ENCODE assay signal across 22 cellular contexts in genomic region chr2:70728128-70728527, GRCh38. TPM values are rescaled to one million over a fixed set of nuclear protein-coding genes. Genes with fewer than 3 reads are reported as not detected.
A peak's percentile ranks its signal among the peaks of the same experiment; 100 is the strongest.
DNase-seq lines count a peak whose midpoint lies in the region; ATAC-seq, FAIRE-seq and TF ChIP-seq lines count a peak whose summit lies in the region.
"Had no signal": no experiment of that assay in that cellular context is flagged by ENCODE, and none has a peak within 500 bp of the region (broad histone marks: within the 10 kb centered on the region; RNA-seq: fewer than 3 reads in every experiment).

No MANE protein-coding gene starts in this region.

- peaks cover 7% of the 10 kb centered on the region; the same call in 1 of the 2 replicates for H3F3A ChIP-seq in GM23248 (ENCODE audit: insufficient read depth)

- TF ChIP-seq EP300 in H1 (IDR thresholded peaks at IDR 0.05; ENCODE audit: borderline replicate concordance in 1 of 2, low read depth in 2 of 2, low read length in 2 of 2): peak in 1 of 2 experiments; percentile 78; a peak in 1 of 3 replicates

- H3K4me1 ChIP-seq in GM23248 (ENCODE audit: insufficient read depth) (no peaks in the 10 kb centered on the region), HUES6 (ENCODE audit: control insufficient read depth, insufficient read depth, low read length) (peaks cover 55% of the 10 kb centered on the region), H1 (replicated peaks in 1 of 4; ENCODE audit: control insufficient read depth in 3 of 4, insufficient read depth in 4 of 4, low read length in 3 of 4) (peaks cover 28 to 58% (median 39%) of the 10 kb centered on the region in 4 experiments), lung (ENCODE audit: control insufficient read depth in 2 of 2, insufficient read depth in 2 of 2, low read length in 2 of 2) (no peaks in the 10 kb centered on the region), Peyer's patch (no peaks in the 10 kb centered on the region)
- H3K4me1 ChIP-seq: BE2C had no signal

- no peak overlapping the region for H3K4ac ChIP-seq in H1 (replicated peaks; ENCODE audit: insufficient read length, low read depth, low read length)

- peak overlapping the region; percentile 26; the same call in 1 of the 2 replicates for H3K18ac ChIP-seq in H1 (ENCODE audit: extremely low read depth, low read length)

- H3K56ac ChIP-seq in H1 (replicated peaks; ENCODE audit: insufficient read length, low read depth, low read length): no peak overlapping the region

- TF ChIP-seq POLR2A in H1 (IDR thresholded peaks at IDR 0.05; ENCODE audit: control extremely low read depth in 1 of 2, low read depth in 2 of 2, low read length in 2 of 2) (peak in 1 of 2 experiments; percentile 72; a peak in 1 of 3 replicates), Peyer's patch (IDR thresholded peaks at IDR 0.05) (no peak)

- no peak overlapping the region for H2BK120ac ChIP-seq in H1 (replicated peaks; ENCODE audit: low read depth, low read length)

- H3K27me3 ChIP-seq in GM23248 (replicated peaks; ENCODE audit: insufficient read depth) (peaks cover 12% of the 10 kb centered on the region; the same call in 1 of the 2 replicates), HUES6 (ENCODE audit: control insufficient read depth, insufficient read depth, low read length) (no peaks in the 10 kb centered on the region), H1 (replicated peaks in 1 of 4; ENCODE audit: control insufficient read depth in 3 of 4, extremely low read depth in 1 of 4, insufficient read depth in 3 of 4, low read length in 3 of 4) (no peaks in the 10 kb centered on the region), lung (ENCODE audit: control insufficient read depth, insufficient read depth) (no peaks in the 10 kb centered on the region), Peyer's patch (no peaks in the 10 kb centered on the region)
- H3K27me3 ChIP-seq: BE2C had no signal

- no peak overlapping the region for H2BK20ac ChIP-seq in H1 (ENCODE audit: low read length)

- H3K36me3 ChIP-seq in GM23248 (ENCODE audit: low read depth) (no peaks in the 10 kb centered on the region), HUES6 (ENCODE audit: control insufficient read depth, insufficient read depth, low read length) (no peaks in the 10 kb centered on the region), H1 (ENCODE audit: control insufficient read depth in 2 of 4, insufficient read depth in 4 of 4, low read length in 3 of 4) (no peaks in the 10 kb centered on the region), lung (ENCODE audit: control insufficient read depth in 2 of 2, insufficient read depth in 2 of 2, low read length in 2 of 2) (no peaks in the 10 kb centered on the region), Peyer's patch (no peaks in the 10 kb centered on the region)
- H3K36me3 ChIP-seq: BE2C had no signal

- H2AFZ ChIP-seq in GM23248: no peak overlapping the region
- H2AFZ ChIP-seq in H1 (ENCODE audit: low read length): no peak overlapping the region

- H2BK15ac ChIP-seq in H1 (ENCODE audit: low read length): no peak overlapping the region

- peak; percentile 84 for FAIRE-seq in H1 (lab: Jason Lieb, UNC)
- FAIRE-seq: GM12892, GM19239, K562 had no signal

- peak; percentile 10 for ATAC-seq in lung (ENCODE audit: insufficient read depth, low FRiP score)
- ATAC-seq: K562, Panc1 had no signal

- peak overlapping the region; percentile 53; the same call in 1 of the 2 replicates for H2BK12ac ChIP-seq in H1 (ENCODE audit: low read depth, low read length)

- peaks cover 33% of the 10 kb centered on the region for H3K79me1 ChIP-seq in H1 (ENCODE audit: low read depth, low read length)

- H3K14ac ChIP-seq in H1 (ENCODE audit: insufficient read length): no peak overlapping the region

- POLR2A ChIA-PET in H1 (lab: Charles Lee; ENCODE audit: partially characterized antibody): interaction anchor here (1.2 to 1.8 kb wide), 4 partner anchors 11 to 57 kb away, joined by 3 to 4 read pairs (median 4); no protein-coding TSS in a partner anchor

- H4K8ac ChIP-seq in H1 (ENCODE audit: extremely low read depth, insufficient read depth, low read length): no peak overlapping the region

- TF ChIP-seq CTCF in H1 (IDR thresholded peaks at IDR 0.05; ENCODE audit: control extremely low read depth in 1 of 3, insufficient read depth in 1 of 3, low read depth in 1 of 3, low read length in 3 of 3) (no peak), lung (IDR thresholded peaks at IDR 0.05; ENCODE audit: control extremely low read depth, extremely low read depth) (no peak), Peyer's patch (IDR thresholded peaks at IDR 0.05) (no peak)

- H4K5ac ChIP-seq in H1 (ENCODE audit: insufficient read length, low read depth, low read length): no peak overlapping the region

- 83 to 85% methylated on average over 7 of the region's 7 CpGs for WGBS in GM23248 (ENCODE audit: low coverage in 1 of 2, low lambda C conversion rate in 2 of 2, missing lambda C conversion rate in 2 of 2), 2 experiments
- WGBS in H1 (ENCODE audit: extremely low coverage in 1 of 2, insufficient coverage in 1 of 2, insufficient read length in 1 of 2, insufficient replicate concordance in 2 of 2, low coverage in 1 of 2, low lambda C conversion rate in 2 of 2, missing lambda C conversion rate in 1 of 2), 2 experiments: 47% methylated on average over 7 of the region's 7 CpGs; no CpG with 5 or more reads in 1 of the 2 experiments
- 75 to 77% methylated on average over 7 of the region's 7 CpGs for WGBS in lung, 2 donors

- H3K23ac ChIP-seq in H1 (ENCODE audit: insufficient read length): no peak overlapping the region

- no peak for TF ChIP-seq RAD21 in H1 (IDR thresholded peaks at IDR 0.05 in 1 of 2, conservative IDR thresholded peaks at IDR 0.05 in 1 of 2; ENCODE audit: low read depth in 2 of 2, low read length in 2 of 2)

- in situ Hi-C loops in GM23248 (cut with MboI): no loop called here

- H4K91ac ChIP-seq in H1 (replicated peaks; ENCODE audit: insufficient read length, low read length): no peak overlapping the region

- no peaks in the 10 kb centered on the region for H4K20me1 ChIP-seq in GM23248 (ENCODE audit: insufficient read depth)
- peaks cover 9 to 25% of the 10 kb centered on the region in 2 experiments for H4K20me1 ChIP-seq in H1 (replicated peaks in 1 of 2; ENCODE audit: control insufficient read depth in 1 of 2, insufficient read depth in 2 of 2, low read length in 2 of 2)

- H3K9ac ChIP-seq in GM23248 (no peak overlapping the region), HUES6 (ENCODE audit: low read length) (peak overlapping the region; percentile 65), H1 (replicated peaks in 1 of 4; ENCODE audit: extremely low read depth in 1 of 4, low read depth in 3 of 4, low read length in 3 of 4) (peak overlapping the region in 1 of 4 experiments; percentile 53; a peak in 2 of 7 replicates)

- no peak overlapping the region for H3K4me3 ChIP-seq in GM23248
- H3K4me3 ChIP-seq in HUES6 (ENCODE audit: low read depth, low read length): no peak overlapping the region
- H3K4me3 ChIP-seq in H1 (ENCODE audit: extremely low read depth in 1 of 4, insufficient read depth in 2 of 4, low read depth in 3 of 4, low read length in 4 of 4): no peak overlapping the region
- no peak overlapping the region for H3K4me3 ChIP-seq in lung
- H3K4me3 ChIP-seq in Peyer's patch: no peak overlapping the region
- H3K4me3 ChIP-seq: K562 had no signal

- H3K27ac ChIP-seq in GM23248 (no peak overlapping the region), HUES6 (ENCODE audit: low read depth, low read length) (peak overlapping the region; percentile 30; the same call in 1 of the 2 replicates), H1 (ENCODE audit: low read depth, low read length) (peak overlapping the region; percentile 41; the same call in 1 of the 2 replicates), lung (ENCODE audit: low read depth in 1 of 2, low read length in 1 of 2) (no peak overlapping the region), Peyer's patch (no peak overlapping the region)

- H3K23me2 ChIP-seq in H1 (ENCODE audit: low read depth, low read length): no peaks in the 10 kb centered on the region

- no peak overlapping the region for H2BK5ac ChIP-seq in H1 (ENCODE audit: low read depth, low read length)

- CTCF ChIA-PET in H1 (lab: Charles Lee; ENCODE audit: partially characterized antibody): interaction anchor here (0.8 to 1.8 kb wide), 6 partner anchors 16 to 48 kb away, joined by 3 to 7 read pairs (median 4); no protein-coding TSS in a partner anchor

- H3K4me2 ChIP-seq in GM23248 (ENCODE audit: unreplicated experiment) (no peak overlapping the region), H1 (ENCODE audit: insufficient read depth in 1 of 2, low read depth in 2 of 2, low read length in 2 of 2) (peak overlapping the region; percentile 35 to 44; a peak in 3 of 4 replicates)

- H3K9me2 ChIP-seq in GM23248 (ENCODE audit: insufficient read depth): no peaks in the 10 kb centered on the region

- no peak overlapping the region for H2AK5ac ChIP-seq in H1 (ENCODE audit: low read depth, low read length)

- DNase-seq in GM23248 (peak; percentile 10), H1 (ENCODE audit: low read depth in 1 of 2, low spot score in 2 of 2) (peak; percentile 72 to 76), lung (ENCODE audit: low spot score) (no peak), NCI-H526 treated with DMSO at 0.1 percent for 48 hours (lab: John Stamatoyannopoulos, UW) (no peak), Peyer's patch (no peak), NCI-H1417 treated with DMSO at 0.1 percent for 48 hours (lab: John Stamatoyannopoulos, UW) (no peak)
- DNase-seq in activated naive CD4-positive, alpha-beta T cell treated with anti-CD3 and anti-CD28 coated beads, Interleukin-2, amount 50 U/mL, for 16 hours: no peak
- DNase-seq: BE2C; CD4-positive, alpha-beta memory T cell; DMS79; GDM1; HFFc6; NCI-H1092; NCI-H187; NCI-H446 treated with DMSO at 0.1 percent for 48 hours; NCI-H82; Right ventricle myocardium superior had no signal

- H3K79me2 ChIP-seq in GM23248 (ENCODE audit: insufficient read depth): no peaks in the 10 kb centered on the region
- H3K79me2 ChIP-seq in H1 (ENCODE audit: control insufficient read depth in 1 of 2, insufficient read depth in 2 of 2, low read length in 2 of 2): peaks cover 27 to 92% of the 10 kb centered on the region in 2 experiments

- H3K9me3 ChIP-seq in GM23248 (ENCODE audit: low read depth) (no peaks in the 10 kb centered on the region), HUES6 (ENCODE audit: control insufficient read depth, insufficient read depth, low read depth, low read length) (no peaks in the 10 kb centered on the region), H1 (ENCODE audit: insufficient read depth in 2 of 2, low read depth in 1 of 2, low read length in 1 of 2) (no peaks in the 10 kb centered on the region), lung (ENCODE audit: control insufficient read depth in 2 of 2, insufficient read depth in 1 of 2, low read length in 1 of 2) (peaks cover 0 to 6% of the 10 kb centered on the region in 2 donors), Peyer's patch (no peaks in the 10 kb centered on the region)
- H3K9me3 ChIP-seq: BE2C had no signal

RNA-seq across cellular contexts. Expression of gene ADD2, which starts 39.9 kb away (rescaled TPM):
- total RNA-seq in GM23248 (2014; rRNA removed; shearing (Covaris generic)): under 0.01 TPM in 1 of 2 replicates, not detected in the other
- polyA plus RNA-seq in GM23248 (2016; fragmentation: Nextera tagmentation; extraction: Ambion mirVana): not detected in 2 replicates
- total RNA-seq in H1 (2021; fragmentation: NEBNext Ultra II Directional; extraction: Animal tissue kit (Norgen Biotek cat#: 25700)): 166 and 170 TPM in 2 replicates
- polyA plus RNA-seq in H1 (2011; rRNA removed): 58.5 and 96.4 TPM in 2 replicates
- 66.2 TPM for polyA plus RNA-seq in H1 (2011; cell fraction: cytosol; rRNA removed)
- 190 TPM for polyA plus RNA-seq in H1 (2011; cell fraction: nucleus; rRNA removed)
- 55.1 to 70.6 TPM (median 63.9 TPM) in 4 replicates for polyA plus RNA-seq in H1 (2012, experiment 1 of 2)
- polyA plus RNA-seq in H1 (2012, experiment 2 of 2): 30.9 TPM
- 111 TPM for polyA plus RNA-seq in H1 (2013, experiment 1 of 2)
- polyA plus RNA-seq in H1 (2013, experiment 2 of 2): 117 TPM
- polyA minus RNA-seq in H1 (2011; rRNA and poly(A)+ RNA removed): 167 and 226 TPM in 2 replicates
- polyA minus RNA-seq in H1 (2011; cell fraction: cytosol; rRNA and poly(A)+ RNA removed): 108 TPM
- 75.9 TPM for polyA minus RNA-seq in H1 (2011; cell fraction: nucleus; rRNA and poly(A)+ RNA removed)
- total RNA-seq in lung: 1 to 10 TPM; 3.0 to 5.9 TPM
- polyA plus RNA-seq in lung: under 1 TPM; 0.35 to 0.53 TPM
- 10 to 100 TPM in 1 of 4 donors, 1 to 10 TPM in 1, under 1 TPM in 1, not detected in 1; 0.28 to 14.0 (median 1.7) TPM for total RNA-seq in Peyer's patch
- total RNA-seq: HFFc6 had no signal

Comparison
In these comparisons a context has a peak if more than half of its experiments do, and no peak if none do; other contexts are left out.
1. DNase-seq: peak in GM23248 (single experiment) and H1 (2 of 2); none in lung (single experiment), activated naive CD4-positive, alpha-beta T cell treated with anti-CD3 and anti-CD28 coated beads, Interleukin-2, amount 50 U/mL, for 16 hours (single experiment), NCI-H526 treated with DMSO at 0.1 percent for 48 hours (single experiment), Peyer's patch (0 of 3) and NCI-H1417 treated with DMSO at 0.1 percent for 48 hours (single experiment).
2. H3K27ac ChIP-seq: peak in HUES6 (single experiment) and H1 (single experiment); none in GM23248 (single experiment), lung (0 of 2) and Peyer's patch (0 of 4).
3. RNA of gene ADD2, which starts 39.9 kb away (total RNA-seq): 166 to 170 TPM in H1; 3.0 to 5.9 TPM in lung, 0.28 to 14.0 TPM in Peyer's patch and under 0.01 TPM in GM23248; every median in the first group is over 10 times any median in the second.